In genomic region chr6:2020909-2021308, GRCh38 we compare ENCODE assay signal across 9 cellular contexts.
DNase-seq lines count a peak whose midpoint lies in the region; ATAC-seq, FAIRE-seq and TF ChIP-seq lines count a peak whose summit lies in the region.
"Had no signal": no experiment of that assay in that cellular context is flagged by ENCODE, and none has a peak within 500 bp of the region (broad histone marks: within the 10 kb centered on the region; RNA-seq: fewer than 3 reads in every experiment).

No MANE protein-coding gene starts in this region.

- TF ChIP-seq CTCF in bronchial epithelial cell (IDR thresholded peaks at IDR 0.05; ENCODE audit: insufficient read depth, low read length, severe bottlenecking): no peak

- ATAC-seq in GM18858 (IDR thresholded peaks at IDR 0.05; ENCODE audit: unreplicated experiment): no peak

- peak; percentile 46 for DNase-seq in SKM-1 treated with dmso at 0.1 percent for 144 hours (lab: John Stamatoyannopoulos, UW; ENCODE audit: unreplicated experiment)
- no peak for DNase-seq in SKM-1 (lab: John Stamatoyannopoulos, UW; ENCODE audit: unreplicated experiment)
- peak; percentile 24 for DNase-seq in NCI-H2171 (lab: John Stamatoyannopoulos, UW)
- DNase-seq in bronchial epithelial cell (ENCODE audit: low read depth): peak; percentile 91
- DNase-seq in stromal cell of bone marrow (ENCODE audit: low read depth): peak; percentile 25
- DNase-seq in HEK293T (ENCODE audit: extremely low spot score): no peak
- DNase-seq in superior temporal gyrus (ENCODE audit: extremely low spot score): no peak

- no peak overlapping the region for H3K4me3 ChIP-seq in bronchial epithelial cell (ENCODE audit: low read depth, low read length)
- H3K4me3 ChIP-seq: vagina had no signal

- no peaks in the 10 kb centered on the region for H3K27me3 ChIP-seq in bronchial epithelial cell (ENCODE audit: control insufficient read depth, insufficient read depth, low read length)
- H3K27me3 ChIP-seq: vagina had no signal

- no peak for FAIRE-seq in bronchial epithelial cell (lab: Jason Lieb, UNC)

- CTCF ChIA-PET in HEK293T (lab: Yijun Ruan, JAX): interaction anchor here (0.7 kb wide), 1 partner anchor 378 kb away, joined by 3 read pairs; no protein-coding TSS in a partner anchor

- POLR2A ChIA-PET in HEK293T (lab: Yijun Ruan, JAX): interaction anchor here (1.2 kb wide), 1 partner anchor 413 kb away, joined by 3 read pairs; no protein-coding TSS in a partner anchor

- H3K36me3 ChIP-seq in bronchial epithelial cell (ENCODE audit: control insufficient read depth, insufficient read depth, low read length): no peaks in the 10 kb centered on the region
- H3K36me3 ChIP-seq: vagina had no signal

TF ChIP-seq in HEK293T, 16 proteins besides CTCF, POLR2A, EP300 and RAD21:
- TF ChIP-seq PKNOX1 (IDR thresholded peaks at IDR 0.05) (no peak), SUZ12 (IDR thresholded peaks at IDR 0.05) (no peak), FOXA1 (IDR thresholded peaks at IDR 0.05) (no peak), ELF4 (IDR thresholded peaks at IDR 0.05) (no peak), NFRKB (IDR thresholded peaks at IDR 0.05) (no peak), L3MBTL2 (conservative IDR thresholded peaks at IDR 0.05) (no peak), SP1 (IDR thresholded peaks at IDR 0.05) (no peak)

Comparison
In these comparisons a context has a peak if more than half of its experiments do, and no peak if none do; other contexts are left out.
1. DNase-seq: peak in SKM-1 treated with dmso at 0.1 percent for 144 hours (single experiment), NCI-H2171 (single experiment), bronchial epithelial cell (single experiment) and stromal cell of bone marrow (single experiment); none in SKM-1 (single experiment), HEK293T (single experiment) and superior temporal gyrus (single experiment).